18 cellular contexts compared by ENCODE assay signal in genomic region chr21:43357708-43358430, GRCh38.
A peak's percentile ranks its signal among the peaks of the same experiment; 100 is the strongest.
DNase-seq lines count a peak whose midpoint lies in the region; ATAC-seq, FAIRE-seq and TF ChIP-seq lines count a peak whose summit lies in the region.
"Had no signal": no experiment of that assay in that cellular context is flagged by ENCODE, and none has a peak within 500 bp of the region (broad histone marks: within the 10 kb centered on the region; RNA-seq: fewer than 3 reads in every experiment).

No MANE protein-coding gene starts in this region.

- POLR2A ChIA-PET in MCF 10A (lab: Yijun Ruan, JAX), result interaction anchor here (0.6 kb wide), 1 partner anchor 24 kb away, joined by 5 read pairs; no protein-coding TSS in a partner anchor
- POLR2A ChIA-PET in H1 (lab: Charles Lee; ENCODE audit: partially characterized antibody), result no interaction called here

- H3K36me3 Mint-ChIP-seq in MCF 10A (ENCODE audit: insufficient read depth, unreplicated experiment) (peaks cover 6% of the 10 kb centered on the region), IgD-negative memory B cell (no peaks in the 10 kb centered on the region), neural progenitor cell (no peaks in the 10 kb centered on the region)

- TF ChIP-seq POLR2A in breast epithelium (IDR thresholded peaks at IDR 0.05), result no peak
- TF ChIP-seq POLR2A in H1 (IDR thresholded peaks at IDR 0.05; ENCODE audit: control extremely low read depth in 1 of 2, low read depth in 2 of 2, low read length in 2 of 2), result no peak

- FAIRE-seq in H1 (lab: Jason Lieb, UNC), result no peak
- FAIRE-seq: A204.1, H54 had no signal

- no peak overlapping the region for H2BK15ac ChIP-seq in H1 (ENCODE audit: low read length)

- no peak overlapping the region for H3K14ac ChIP-seq in H1 (ENCODE audit: insufficient read length)

- BruUV-seq in MCF 10A (replicated peaks; lab: Mats Ljungman, UMichigan), result no TSS peak

- intact Hi-C loops in breast epithelium (cut with DNase I; ENCODE audit: low total_unique reads), result no loop called here
- intact Hi-C loops in MCF 10A (cut with micrococcal nuclease), result no loop called here

- H2BK12ac ChIP-seq in H1 (ENCODE audit: low read depth, low read length), result no peak overlapping the region

- ATAC-seq in GM21447 (IDR thresholded peaks at IDR 0.05; ENCODE audit: unreplicated experiment) (no peak), HG02588 (IDR thresholded peaks at IDR 0.05; ENCODE audit: unreplicated experiment) (no peak)

- H2AK5ac ChIP-seq in H1 (ENCODE audit: low read depth, low read length), result no peak overlapping the region

- H3K27me3 ChIP-seq in breast epithelium, result peaks cover 0 to 6% of the 10 kb centered on the region in 2 donors
- H3K27me3 ChIP-seq in H1 (replicated peaks in 1 of 4; ENCODE audit: control insufficient read depth in 3 of 4, extremely low read depth in 1 of 4, insufficient read depth in 3 of 4, low read length in 3 of 4), result no peaks in the 10 kb centered on the region; a peak in 1 of 7 replicates
- H3K27me3 ChIP-seq in neural progenitor cell, result peaks cover 6% of the 10 kb centered on the region
- H3K27me3 ChIP-seq: SJCRH30 had no signal

- H3K9ac ChIP-seq in H1 (replicated peaks in 1 of 4; ENCODE audit: extremely low read depth in 1 of 4, low read depth in 3 of 4, low read length in 3 of 4), result no peak overlapping the region
- H3K9ac ChIP-seq in neural progenitor cell, result no peak overlapping the region

- H2AFZ ChIP-seq in H1 (ENCODE audit: low read length), result no peak overlapping the region
- H2AFZ ChIP-seq in neural progenitor cell (replicated peaks), result peak overlapping the region; percentile 50

- H3K4me3 Mint-ChIP-seq in MCF 10A (ENCODE audit: unreplicated experiment) (no peak overlapping the region), IgD-negative memory B cell (peak overlapping the region in 2 of 4 donors; percentile 39 to 55), neural progenitor cell (no peak overlapping the region)
- H3K4me3 Mint-ChIP-seq: CD14-positive monocyte had no signal

- no peak overlapping the region for H3K18ac ChIP-seq in H1 (ENCODE audit: extremely low read depth, low read length)

- H3K23me2 ChIP-seq in H1 (ENCODE audit: low read depth, low read length), result no peaks in the 10 kb centered on the region

- CTCF ChIA-PET in MCF 10A (lab: Yijun Ruan, JAX), result no interaction called here
- CTCF ChIA-PET in H1 (lab: Charles Lee; ENCODE audit: partially characterized antibody), result interaction anchor here (0.7 to 2.7 kb wide), 9 partner anchors 11 to 263 kb away, joined by 3 to 7 read pairs (median 3); no protein-coding TSS in a partner anchor

- WGBS in H1 (ENCODE audit: extremely low coverage in 1 of 2, insufficient coverage in 1 of 2, insufficient read length in 1 of 2, insufficient replicate concordance in 2 of 2, low coverage in 1 of 2, low lambda C conversion rate in 2 of 2, missing lambda C conversion rate in 1 of 2), 2 experiments, result 86% methylated on average over 24 of the region's 24 CpGs; no CpG with 5 or more reads in 1 of the 2 experiments

- no peak overlapping the region for H2BK120ac ChIP-seq in H1 (replicated peaks; ENCODE audit: low read depth, low read length)

- H3K4me3 ChIP-seq in breast epithelium, result no peak overlapping the region
- no peak overlapping the region for H3K4me3 ChIP-seq in H1 (ENCODE audit: extremely low read depth in 1 of 4, insufficient read depth in 2 of 4, low read depth in 3 of 4, low read length in 4 of 4)
- no peak overlapping the region for H3K4me3 ChIP-seq in neural progenitor cell
- H3K4me3 ChIP-seq: SJCRH30 had no signal

- DNase-seq in breast epithelium (ENCODE audit: low spot score in 2 of 2) (no peak), MCF 10A (ENCODE audit: unreplicated experiment) (no peak), H1 (ENCODE audit: low read depth in 1 of 2, low spot score in 2 of 2) (no peak), neural progenitor cell (ENCODE audit: low spot score) (no peak), NCI-H1092 (lab: John Stamatoyannopoulos, UW) (no peak)
- DNase-seq: EL, Karpas-422, MM.1S, NCI-H1105, NCI-H1694, NCI-H524, SJCRH30 had no signal

- no peak overlapping the region for H3K23ac ChIP-seq in H1 (ENCODE audit: insufficient read length)

- H4K8ac ChIP-seq in H1 (ENCODE audit: extremely low read depth, insufficient read depth, low read length), result peak overlapping the region; percentile 69; the same call in 1 of the 2 replicates

- no peaks in the 10 kb centered on the region for H4K20me1 ChIP-seq in H1 (replicated peaks in 1 of 2; ENCODE audit: control insufficient read depth in 1 of 2, insufficient read depth in 2 of 2, low read length in 2 of 2)
- H4K20me1 ChIP-seq in neural progenitor cell (ENCODE audit: low read depth), result no peaks in the 10 kb centered on the region

- H3K79me2 ChIP-seq in H1 (ENCODE audit: control insufficient read depth in 1 of 2, insufficient read depth in 2 of 2, low read length in 2 of 2) (no peaks in the 10 kb centered on the region), neural progenitor cell (ENCODE audit: low read depth) (no peaks in the 10 kb centered on the region)

- no peak for TF ChIP-seq RAD21 in H1 (IDR thresholded peaks at IDR 0.05 in 1 of 2, conservative IDR thresholded peaks at IDR 0.05 in 1 of 2; ENCODE audit: low read depth in 2 of 2, low read length in 2 of 2)

- no peak overlapping the region for H3K4me2 ChIP-seq in H1 (ENCODE audit: insufficient read depth in 1 of 2, low read depth in 2 of 2, low read length in 2 of 2)
- H3K4me2 ChIP-seq in neural progenitor cell, result no peak overlapping the region

- H3K9me3 Mint-ChIP-seq in MCF 10A (ENCODE audit: unreplicated experiment) (no peaks in the 10 kb centered on the region), IgD-negative memory B cell (no peaks in the 10 kb centered on the region), neural progenitor cell (no peaks in the 10 kb centered on the region)

- H3K56ac ChIP-seq in H1 (replicated peaks; ENCODE audit: insufficient read length, low read depth, low read length), result no peak overlapping the region

- no peak overlapping the region for H4K91ac ChIP-seq in H1 (replicated peaks; ENCODE audit: insufficient read length, low read length)

- no peak overlapping the region for H4K5ac ChIP-seq in H1 (ENCODE audit: insufficient read length, low read depth, low read length)

- H3K9me3 ChIP-seq in breast epithelium (no peaks in the 10 kb centered on the region), H1 (ENCODE audit: insufficient read depth in 2 of 2, low read depth in 1 of 2, low read length in 1 of 2) (no peaks in the 10 kb centered on the region), neural progenitor cell (ENCODE audit: low read depth) (no peaks in the 10 kb centered on the region)
- H3K9me3 ChIP-seq: SJCRH30 had no signal

- H3K4me1 ChIP-seq in breast epithelium (peaks cover 4 to 17% of the 10 kb centered on the region in 2 donors), H1 (replicated peaks in 1 of 4; ENCODE audit: control insufficient read depth in 3 of 4, insufficient read depth in 4 of 4, low read length in 3 of 4) (peaks cover 0 to 6% (median 4%) of the 10 kb centered on the region in 4 experiments; a peak in 4 of 7 replicates), neural progenitor cell (peaks cover 4% of the 10 kb centered on the region)

- no peaks in the 10 kb centered on the region for H3F3A ChIP-seq in neural progenitor cell (ENCODE audit: low read depth)

- no peak overlapping the region for H3K4ac ChIP-seq in H1 (replicated peaks; ENCODE audit: insufficient read length, low read depth, low read length)

- H3K27ac Mint-ChIP-seq in MCF 10A (ENCODE audit: low read depth, unreplicated experiment), result no peak overlapping the region
- H3K27ac Mint-ChIP-seq in IgD-negative memory B cell, result peak overlapping the region; percentile 14 to 76 (median 72)
- H3K27ac Mint-ChIP-seq in neural progenitor cell, result peak overlapping the region; percentile 76

- no peak overlapping the region for H2BK20ac ChIP-seq in H1 (ENCODE audit: low read length)

- H3K4me1 Mint-ChIP-seq in MCF 10A (ENCODE audit: insufficient read depth, unreplicated experiment) (peaks cover 12% of the 10 kb centered on the region), IgD-negative memory B cell (peaks cover 30 to 54% (median 41%) of the 10 kb centered on the region in 3 donors), neural progenitor cell (peaks cover 56% of the 10 kb centered on the region)

- H3K36me3 ChIP-seq in breast epithelium (no peaks in the 10 kb centered on the region), H1 (ENCODE audit: control insufficient read depth in 2 of 4, insufficient read depth in 4 of 4, low read length in 3 of 4) (no peaks in the 10 kb centered on the region), neural progenitor cell (no peaks in the 10 kb centered on the region)
- H3K36me3 ChIP-seq: SJCRH30 had no signal

- no peaks in the 10 kb centered on the region for H3K27me3 Mint-ChIP-seq in MCF 10A (ENCODE audit: insufficient read depth, unreplicated experiment)
- no peaks in the 10 kb centered on the region for H3K27me3 Mint-ChIP-seq in IgD-negative memory B cell
- H3K27me3 Mint-ChIP-seq in neural progenitor cell (ENCODE audit: insufficient read depth, low read depth), result peaks cover 7% of the 10 kb centered on the region

- TF ChIP-seq CTCF in breast epithelium (IDR thresholded peaks at IDR 0.05) (no peak), MCF 10A (IDR thresholded peaks at IDR 0.05; ENCODE audit: unreplicated experiment) (no peak), H1 (IDR thresholded peaks at IDR 0.05; ENCODE audit: control extremely low read depth in 1 of 3, insufficient read depth in 1 of 3, low read depth in 1 of 3, low read length in 3 of 3) (no peak), neural progenitor cell (IDR thresholded peaks at IDR 0.05) (no peak)

- no peak for TF ChIP-seq EP300 in H1 (IDR thresholded peaks at IDR 0.05; ENCODE audit: borderline replicate concordance in 1 of 2, low read depth in 2 of 2, low read length in 2 of 2)

- H2BK5ac ChIP-seq in H1 (ENCODE audit: low read depth, low read length), result no peak overlapping the region

- H3K79me1 ChIP-seq in H1 (ENCODE audit: low read depth, low read length), result no peaks in the 10 kb centered on the region

- H3K27ac ChIP-seq in breast epithelium (peak overlapping the region; percentile 35 to 39), H1 (ENCODE audit: low read depth, low read length) (no peak overlapping the region), neural progenitor cell (no peak overlapping the region)
- H3K27ac ChIP-seq: SJCRH30 had no signal

TF ChIP-seq in H1, 55 proteins besides CTCF, POLR2A, EP300 and RAD21 (continues in another document):
- TF ChIP-seq MAFK (IDR thresholded peaks at IDR 0.05; ENCODE audit: low read depth, low read length) (no peak), RNF2 (IDR thresholded peaks at IDR 0.05; ENCODE audit: borderline replicate concordance, low read depth, low read length, missing control alignments, poor library complexity, severe bottlenecking) (no peak)

Comparison
In these comparisons a context has a peak if more than half of its experiments do, and no peak if none do; other contexts are left out.
1. H3K27ac ChIP-seq: peak in breast epithelium (2 of 2); none in H1 (single experiment) and neural progenitor cell (single experiment).